ENCODE assay signal across 15 cellular contexts in genomic region chr5:80959138-80959537, GRCh38. TPM values are rescaled to one million over a fixed set of nuclear protein-coding genes. Genes with fewer than 3 reads are reported as not detected.
DNase-seq lines count a peak whose midpoint lies in the region; ATAC-seq and TF ChIP-seq lines count a peak whose summit lies in the region.
"Had no signal": no experiment of that assay in that cellular context is flagged by ENCODE, and none has a peak within 500 bp of the region (broad histone marks: within the 10 kb centered on the region; RNA-seq: fewer than 3 reads in every experiment).

No MANE protein-coding gene starts in this region.

- H3K9me3 ChIP-seq in SK-N-MC (ENCODE audit: low read depth, low read length): no peaks in the 10 kb centered on the region

- H3K27me3 Mint-ChIP-seq in activated CD4-positive, alpha-beta T cell treated with anti-CD3 and anti-CD28 coated beads, Interleukin-2, amount 10 ng/mL, durations not matched to agents 7 days and 5 days: peaks cover 10% of the 10 kb centered on the region
- H3K27me3 Mint-ChIP-seq in endothelial cell (ENCODE audit: unreplicated experiment) (peaks cover 9% of the 10 kb centered on the region), progenitor cell of endocrine pancreas (peaks cover 77% of the 10 kb centered on the region)

- TF ChIP-seq CTCF in endothelial cell (IDR thresholded peaks at IDR 0.05; ENCODE audit: unreplicated experiment) (no peak), progenitor cell of endocrine pancreas (IDR thresholded peaks at IDR 0.05; ENCODE audit: unreplicated experiment) (no peak)

- H3K4me1 Mint-ChIP-seq in activated CD4-positive, alpha-beta T cell treated with anti-CD3 and anti-CD28 coated beads, Interleukin-2, amount 10 ng/mL, durations not matched to agents 7 days and 5 days: peaks cover 66% of the 10 kb centered on the region
- H3K4me1 Mint-ChIP-seq in endothelial cell (ENCODE audit: unreplicated experiment) (peaks cover 26% of the 10 kb centered on the region), progenitor cell of endocrine pancreas (ENCODE audit: low read depth) (peaks cover 11% of the 10 kb centered on the region)

- peaks cover 2% of the 10 kb centered on the region for H3K9me3 Mint-ChIP-seq in activated CD4-positive, alpha-beta T cell treated with anti-CD3 and anti-CD28 coated beads, Interleukin-2, amount 10 ng/mL, durations not matched to agents 7 days and 5 days
- H3K9me3 Mint-ChIP-seq in endothelial cell (ENCODE audit: unreplicated experiment): peaks cover 6% of the 10 kb centered on the region
- H3K9me3 Mint-ChIP-seq in progenitor cell of endocrine pancreas (ENCODE audit: low read depth): no peaks in the 10 kb centered on the region

- CTCF ChIA-PET in activated CD4-positive, alpha-beta T cell treated with anti-CD3 and anti-CD28 coated beads, Interleukin-2, amount 10 ng/mL, durations not matched to agents 7 days and 5 days (lab: Charles Lee): interaction anchor here (1.5 kb wide), 1 partner anchor 32 kb away, joined by 3 read pairs; no protein-coding TSS in a partner anchor

- H3K4me3 ChIP-seq in SK-N-MC: peak overlapping the region; percentile 58

- no peak for DNase-seq in activated CD4-positive, alpha-beta T cell treated with anti-CD3 and anti-CD28 coated beads, Interleukin-2, amount 10 ng/mL, durations not matched to agents 7 days and 5 days
- DNase-seq in activated CD4-positive, alpha-beta T cell treated with anti-CD3 and anti-CD28 coated beads, Interleukin-2, amount 50 U/mL, for 1 hour: no peak
- DNase-seq in SK-N-MC (ENCODE audit: low read depth, low spot score) (no peak), endothelial cell (ENCODE audit: low spot score) (no peak), progenitor cell of endocrine pancreas (ENCODE audit: low spot score, unreplicated experiment) (no peak)
- no peak for DNase-seq in stimulated activated naive CD4-positive, alpha-beta T cell (lab: John Stamatoyannopoulos, UW)
- DNase-seq: ACHN, DMS 273 treated with DMSO at 0.1 percent for 48 hours, mammary epithelial cell, NCI-H187, SIG-M5 had no signal

- no peak for ATAC-seq in GM19452 (IDR thresholded peaks at IDR 0.05; ENCODE audit: unreplicated experiment)
- ATAC-seq in HG03159 (IDR thresholded peaks at IDR 0.05; ENCODE audit: unreplicated experiment): no peak

- no peak overlapping the region for H3K27ac ChIP-seq in SK-N-MC
- H3K27ac ChIP-seq: cardiac muscle cell, epithelial cell of prostate had no signal

- H3K36me3 ChIP-seq in SK-N-MC (ENCODE audit: insufficient read depth, low read length): no peaks in the 10 kb centered on the region
- H3K36me3 ChIP-seq: cardiac muscle cell had no signal

- no peak overlapping the region for H3K9ac ChIP-seq in SK-N-MC (ENCODE audit: insufficient read length)

- H3K36me3 Mint-ChIP-seq in activated CD4-positive, alpha-beta T cell treated with anti-CD3 and anti-CD28 coated beads, Interleukin-2, amount 10 ng/mL, durations not matched to agents 7 days and 5 days (ENCODE audit: low read depth): peaks cover 4% of the 10 kb centered on the region
- H3K36me3 Mint-ChIP-seq in endothelial cell (ENCODE audit: low read depth, unreplicated experiment): peaks cover 12% of the 10 kb centered on the region
- H3K36me3 Mint-ChIP-seq in progenitor cell of endocrine pancreas (ENCODE audit: insufficient read depth): no peaks in the 10 kb centered on the region

- peak overlapping the region; percentile 81 for H3K27ac Mint-ChIP-seq in activated CD4-positive, alpha-beta T cell treated with anti-CD3 and anti-CD28 coated beads, Interleukin-2, amount 10 ng/mL, durations not matched to agents 7 days and 5 days
- H3K27ac Mint-ChIP-seq in endothelial cell (ENCODE audit: unreplicated experiment) (peak overlapping the region; percentile 28), progenitor cell of endocrine pancreas (no peak overlapping the region)

- peak overlapping the region; percentile 76 for H3K4me3 Mint-ChIP-seq in activated CD4-positive, alpha-beta T cell treated with anti-CD3 and anti-CD28 coated beads, Interleukin-2, amount 10 ng/mL, durations not matched to agents 7 days and 5 days
- peak overlapping the region; percentile 88 for H3K4me3 Mint-ChIP-seq in endothelial cell (ENCODE audit: unreplicated experiment)
- peak overlapping the region; percentile 66 for H3K4me3 Mint-ChIP-seq in progenitor cell of endocrine pancreas (ENCODE audit: low read depth)

- POLR2A ChIA-PET in activated CD4-positive, alpha-beta T cell treated with anti-CD3 and anti-CD28 coated beads, Interleukin-2, amount 10 ng/mL, durations not matched to agents 7 days and 5 days (lab: Charles Lee): no interaction called here

RNA-seq across cellular contexts. Expression of gene RASGRF2, which starts 1.0 kb away (rescaled TPM):
- 1 to 10 TPM; 7.5 to 7.8 TPM for total RNA-seq in activated CD4-positive, alpha-beta T cell treated with anti-CD3 and anti-CD28 coated beads, Interleukin-2, amount 10 ng/mL, durations not matched to agents 7 days and 5 days
- total RNA-seq in endothelial cell (ENCODE audit: unreplicated experiment) (2.5 TPM), progenitor cell of endocrine pancreas (0.62 and 0.69 TPM in 2 replicates)
